Comparison of ENCODE assay signal across 19 cellular contexts in the genomic region with DNA sequence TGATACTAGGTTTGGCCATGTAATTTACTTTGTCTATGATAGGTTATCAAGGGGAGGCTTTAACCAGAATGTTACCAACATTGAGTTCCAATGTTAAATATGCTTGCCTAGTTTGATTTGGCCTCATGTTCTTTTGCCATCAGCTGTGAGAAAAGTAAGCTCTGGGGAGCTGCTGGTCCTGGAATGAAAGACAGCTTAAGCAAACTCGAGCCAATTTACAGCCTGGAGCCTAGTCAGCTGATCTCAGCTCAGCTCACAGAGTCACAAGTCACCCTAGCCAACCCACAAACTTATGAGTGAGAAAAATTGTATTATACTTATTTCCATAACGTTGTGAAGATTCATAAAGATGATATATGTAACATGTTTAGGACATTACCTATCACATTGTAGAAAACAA.
A peak's percentile ranks its signal among the peaks of the same experiment; 100 is the strongest.
DNase-seq lines count a peak whose midpoint lies in the region; ATAC-seq, FAIRE-seq and TF ChIP-seq lines count a peak whose summit lies in the region.
"Had no signal": no experiment of that assay in that cellular context is flagged by ENCODE, and none has a peak within 500 bp of the region (broad histone marks: within the 10 kb centered on the region; RNA-seq: fewer than 3 reads in every experiment).

No MANE protein-coding gene starts in this region.

- DNase-seq in HuH-7 (ENCODE audit: low spot score) (peak; percentile 23), NCI-H446 treated with DMSO at 0.1 percent for 48 hours (lab: John Stamatoyannopoulos, UW) (peak; percentile 27), epidermal melanocyte (ENCODE audit: insufficient read length, low spot score) (peak; percentile 41), pancreas (peak in 4 of 6 donors; percentile 21 to 51 (median 38)), NCI-H146 (lab: John Stamatoyannopoulos, UW) (no peak), NCI-H2107 (lab: John Stamatoyannopoulos, UW) (no peak), midbrain (lab: John Stamatoyannopoulos, UW) (no peak), NCI-H1694 treated with DMSO at 0.1 percent for 48 hours (lab: John Stamatoyannopoulos, UW) (no peak)
- DNase-seq: C1 segment of cervical spinal cord; CD4-positive, alpha-beta memory T cell; COR-L47; DMS153; DND-41; GM23248; H7; HCEC 1CT had no signal

- H3K4me3 ChIP-seq in pancreas = no peak overlapping the region
- H3K4me3 ChIP-seq: GM23248 had no signal

- ATAC-seq in pancreas = peak; percentile 85 to 98 (median 94)

- 22 to 31% methylated on average over 2 of the region's 2 CpGs for WGBS in pancreas, 2 donors

- H3K27me3 ChIP-seq in pancreas = no peaks in the 10 kb centered on the region

- H3K4me1 ChIP-seq in pancreas = no peaks in the 10 kb centered on the region

- intact Hi-C loops in pancreas (cut with DNase I) = no loop called here

- H3K27ac ChIP-seq in pancreas = peak overlapping the region in 1 of 4 donors; percentile 10
- H3K27ac ChIP-seq: GM23248 had no signal

- TF ChIP-seq CTCF in pancreas (IDR thresholded peaks at IDR 0.05) = no peak

- no peak for FAIRE-seq in pancreas (lab: Jason Lieb, UNC)
- FAIRE-seq: G401.6, GM12892, H1 had no signal

- H3K36me3 ChIP-seq in pancreas = no peaks in the 10 kb centered on the region

- H3K9me3 ChIP-seq in pancreas = no peaks in the 10 kb centered on the region

Comparison
In these comparisons a context has a peak if more than half of its experiments do, and no peak if none do; other contexts are left out.
1. DNase-seq: peak in HuH-7 (single experiment), NCI-H446 treated with DMSO at 0.1 percent for 48 hours (single experiment), epidermal melanocyte (single experiment) and pancreas (4 of 6); none in NCI-H146 (single experiment), NCI-H2107 (single experiment), midbrain (single experiment) and NCI-H1694 treated with DMSO at 0.1 percent for 48 hours (single experiment).